Comparison of ENCODE assay signal across 1 cellular context in genomic region chr6:44051516-44051915, GRCh38.
TF ChIP-seq lines count a peak whose summit lies in the region.

No MANE protein-coding gene starts in this region.

TF ChIP-seq in H1, 55 proteins besides CTCF, POLR2A, EP300 and RAD21:
- no peak for TF ChIP-seq BCL11A (IDR thresholded peaks at IDR 0.05; ENCODE audit: low read depth in 2 of 2, low read length in 2 of 2)
- no peak for TF ChIP-seq SP2 (IDR thresholded peaks at IDR 0.05; ENCODE audit: low read length)
- no peak for TF ChIP-seq YY1 (IDR thresholded peaks at IDR 0.05; ENCODE audit: low read depth, low read length)
- TF ChIP-seq ASH2L (IDR thresholded peaks at IDR 0.05; ENCODE audit: low read length) = no peak
- TF ChIP-seq RNF2 (IDR thresholded peaks at IDR 0.05; ENCODE audit: borderline replicate concordance, low read depth, low read length, missing control alignments, poor library complexity, severe bottlenecking) = no peak
- no peak for TF ChIP-seq ATF3 (IDR thresholded peaks at IDR 0.05; ENCODE audit: insufficient read depth, low read depth, low read length)
- no peak for TF ChIP-seq GABPA (IDR thresholded peaks at IDR 0.05; ENCODE audit: borderline replicate concordance, insufficient read depth, low read length)
- no peak for TF ChIP-seq RFX5 (IDR thresholded peaks at IDR 0.05; ENCODE audit: borderline replicate concordance, low read depth, low read length)
- TF ChIP-seq E2F6 (IDR thresholded peaks at IDR 0.05) = no peak
- TF ChIP-seq BACH1 (IDR thresholded peaks at IDR 0.05; ENCODE audit: low read length) = no peak
- no peak for TF ChIP-seq SRF (IDR thresholded peaks at IDR 0.05; ENCODE audit: low read depth, low read length)
- TF ChIP-seq MAX (IDR thresholded peaks at IDR 0.05) = no peak
- no peak for TF ChIP-seq CEBPB (IDR thresholded peaks at IDR 0.05; ENCODE audit: low read depth, low read length)
- TF ChIP-seq SUZ12 (IDR thresholded peaks at IDR 0.05; ENCODE audit: low read length) = no peak
- no peak for TF ChIP-seq NANOG (IDR thresholded peaks at IDR 0.05; ENCODE audit: insufficient read depth, low read depth, low read length, poor library complexity, severe bottlenecking)
- no peak for TF ChIP-seq EGR1 (IDR thresholded peaks at IDR 0.05; ENCODE audit: borderline replicate concordance, low read depth, low read length)
- no peak for TF ChIP-seq HDAC2 (IDR thresholded peaks at IDR 0.05; ENCODE audit: borderline replicate concordance in 1 of 2, low read depth in 2 of 2, low read length in 2 of 2)
- no peak for TF ChIP-seq CBX5 (IDR thresholded peaks at IDR 0.05; ENCODE audit: low read depth, low read length)
- TF ChIP-seq POU5F1 (IDR thresholded peaks at IDR 0.05; ENCODE audit: low read depth, low read length) = no peak
